Comparison of ENCODE assay signal across 8 cellular contexts in genomic region chr17:7843536-7844291, GRCh38. TPM values are rescaled to one million over a fixed set of nuclear protein-coding genes. Genes with fewer than 3 reads are reported as not detected.
DNase-seq lines count a peak whose midpoint lies in the region; ATAC-seq and TF ChIP-seq lines count a peak whose summit lies in the region.

No MANE protein-coding gene starts in this region.

- peak overlapping the region; percentile 66 for H3K4ac ChIP-seq in trophoblast cell (ENCODE audit: low read depth, low read length)

- H3K4me1 Mint-ChIP-seq in Calu3 (ENCODE audit: low read depth, unreplicated experiment) (peaks cover 28% of the 10 kb centered on the region), T-cell (peaks cover 47 to 64% (median 58%) of the 10 kb centered on the region in 3 donors)

- H3K79me2 ChIP-seq in GM23248 (ENCODE audit: insufficient read depth), result peaks cover 47% of the 10 kb centered on the region
- peaks cover 30% of the 10 kb centered on the region for H3K79me2 ChIP-seq in trophoblast cell (ENCODE audit: control insufficient read depth, insufficient read depth, low read length, poor library complexity)

- intact Hi-C loops in Calu3 (cut with micrococcal nuclease; ENCODE audit: unreplicated experiment), result loop anchor here (2.0 kb wide), 1 partner anchor 13 kb away; the partner anchor contains the start of gene NAA38
- intact Hi-C loops in cardiac septum (cut with DNase I), result loop anchor here (2.0 to 5.0 kb wide), 3 partner anchors 13 to 309 kb away; partner anchors contain the start of genes CHD3, NAA38 and PER1
- intact Hi-C loops in thyroid gland (cut with DNase I), result loop anchor here (10.0 kb wide), 1 partner anchor 301 kb away; no protein-coding TSS in a partner anchor

- H2BK12ac ChIP-seq in trophoblast cell (ENCODE audit: low read length), result peak overlapping the region; percentile 47

- H3K36me3 ChIP-seq in GM23248 (ENCODE audit: low read depth), result no peaks in the 10 kb centered on the region
- H3K36me3 ChIP-seq in adipocyte (ENCODE audit: control insufficient read depth, insufficient read depth, low read length, severe bottlenecking), result peaks cover 10% of the 10 kb centered on the region
- H3K36me3 ChIP-seq in trophoblast cell (ENCODE audit: control insufficient read depth in 1 of 2, insufficient read depth in 2 of 2, low read length in 2 of 2), result peaks cover 39 to 45% of the 10 kb centered on the region in 2 experiments
- H3K36me3 ChIP-seq in thyroid gland, result peaks cover 33 to 34% of the 10 kb centered on the region in 2 donors

- H4K20me1 ChIP-seq in GM23248 (ENCODE audit: insufficient read depth), result no peaks in the 10 kb centered on the region

- peak overlapping the region; percentile 93 for H2BK120ac ChIP-seq in trophoblast cell (ENCODE audit: insufficient read depth, low read length, poor library complexity)

- H3K23ac ChIP-seq in trophoblast cell (ENCODE audit: low read length), result no peak overlapping the region

- no peaks in the 10 kb centered on the region for H3K9me2 ChIP-seq in GM23248 (ENCODE audit: insufficient read depth)

- H3K9me3 Mint-ChIP-seq in Calu3 (ENCODE audit: low read depth, unreplicated experiment), result no peaks in the 10 kb centered on the region
- no peaks in the 10 kb centered on the region for H3K9me3 Mint-ChIP-seq in T-cell

- H3F3A ChIP-seq in GM23248 (ENCODE audit: insufficient read depth), result peaks cover 18% of the 10 kb centered on the region

- H3K4me1 ChIP-seq in GM23248 (ENCODE audit: insufficient read depth) (peaks cover 7% of the 10 kb centered on the region; the same call in 1 of the 2 replicates), adipocyte (ENCODE audit: control insufficient read depth, insufficient read depth, low read length) (peaks cover 36% of the 10 kb centered on the region), trophoblast cell (ENCODE audit: control insufficient read depth in 1 of 2, insufficient read depth in 2 of 2, low read length in 2 of 2) (peaks cover 27 to 28% of the 10 kb centered on the region in 2 experiments), thyroid gland (peaks cover 22 to 27% of the 10 kb centered on the region in 2 donors)

- H3K4me3 Mint-ChIP-seq in Calu3 (ENCODE audit: low read depth, unreplicated experiment) (peak overlapping the region; percentile 96), T-cell (peak overlapping the region; percentile 87 to 100 (median 94))

- H3K9me3 ChIP-seq in GM23248 (ENCODE audit: low read depth) (no peaks in the 10 kb centered on the region), adipocyte (ENCODE audit: control insufficient read depth, low read length) (no peaks in the 10 kb centered on the region), trophoblast cell (ENCODE audit: insufficient read depth, low read depth, low read length) (peaks cover 3% of the 10 kb centered on the region), thyroid gland (no peaks in the 10 kb centered on the region)

- H3K9ac ChIP-seq in GM23248, result peak overlapping the region; percentile 97
- peak overlapping the region; percentile 96 for H3K9ac ChIP-seq in adipocyte (ENCODE audit: low read length)
- peak overlapping the region; percentile 78 for H3K9ac ChIP-seq in trophoblast cell (ENCODE audit: low read length)

- H3K18ac ChIP-seq in trophoblast cell (ENCODE audit: low read length), result peak overlapping the region; percentile 87

- H3K27me3 Mint-ChIP-seq in Calu3 (ENCODE audit: unreplicated experiment) (no peaks in the 10 kb centered on the region), T-cell (no peaks in the 10 kb centered on the region)

- H3K36me3 Mint-ChIP-seq in Calu3 (ENCODE audit: insufficient read depth, unreplicated experiment) (peaks cover 86% of the 10 kb centered on the region), T-cell (peaks cover 3% of the 10 kb centered on the region)

- H2AFZ ChIP-seq in GM23248, result peak overlapping the region; percentile 40
- H2AFZ ChIP-seq in trophoblast cell (ENCODE audit: insufficient read depth, low read length, poor library complexity), result no peak overlapping the region

- H3K27ac ChIP-seq in GM23248 (peak overlapping the region; percentile 99), trophoblast cell (ENCODE audit: low read depth, low read length) (peak overlapping the region; percentile 99), thyroid gland (peak overlapping the region; percentile 95 to 98 (median 97))

- H4K91ac ChIP-seq in trophoblast cell (ENCODE audit: low read depth, low read length), result peak overlapping the region; percentile 86

- 0 to 1% methylated on average over 43 to 61 of the region's 61 CpGs for WGBS in GM23248 (ENCODE audit: low coverage in 1 of 2, low lambda C conversion rate in 2 of 2, missing lambda C conversion rate in 2 of 2), 2 experiments
- no CpG with 5 or more reads among the region's 61 CpGs for WGBS in trophoblast cell (ENCODE audit: extremely low coverage, insufficient coverage, insufficient read length)
- 0 to 1% methylated on average over 44 to 47 of the region's 61 CpGs for WGBS in thyroid gland, 2 donors

- peak overlapping the region; percentile 75 for H4K8ac ChIP-seq in trophoblast cell (ENCODE audit: low read depth, low read length)

- CTCF ChIA-PET in Calu3 (lab: Charles Lee) (interaction anchor here (1.6 to 1.8 kb wide), 2 partner anchors 9 to 100 kb away, joined by 4 to 7 read pairs; no protein-coding TSS in a partner anchor), T-cell (lab: Charles Lee) (interaction anchor here (0.6 to 0.7 kb wide), 2 partner anchors 9 to 20 kb away, joined by 3 read pairs; no protein-coding TSS in a partner anchor)

- H3K4me3 ChIP-seq in GM23248, result peak overlapping the region; percentile 79
- H3K4me3 ChIP-seq in adipocyte (ENCODE audit: low read length), result peak overlapping the region; percentile 95
- peak overlapping the region; percentile 77 for H3K4me3 ChIP-seq in trophoblast cell (ENCODE audit: low read depth, low read length)
- peak overlapping the region; percentile 63 to 77 (median 67) for H3K4me3 ChIP-seq in thyroid gland (replicated peaks in 1 of 3)

- no TSS peak for BruUV-seq in Calu3 (replicated peaks; lab: Mats Ljungman, UMichigan)

- H3K27ac Mint-ChIP-seq in Calu3 (ENCODE audit: unreplicated experiment) (peak overlapping the region; percentile 97), T-cell (peak overlapping the region; percentile 96 to 98)

- peak overlapping the region; percentile 96 for H3K14ac ChIP-seq in trophoblast cell (ENCODE audit: low read length)

- TF ChIP-seq CTCF in Calu3 (IDR thresholded peaks at IDR 0.05; ENCODE audit: unreplicated experiment) (no peak), thyroid gland (IDR thresholded peaks at IDR 0.05) (no peak)

- peak; percentile 35 to 44 (median 42) for ATAC-seq in T-cell (replicated peaks in 1 of 4)

- TF ChIP-seq POLR2A in thyroid gland (IDR thresholded peaks at IDR 0.05), result peak in 1 of 2 donors; percentile 64

- POLR2A ChIA-PET in T-cell (lab: Charles Lee), result interaction anchor here in 1 of 2 donors (0.8 to 1.8 kb wide), 3 partner anchors 9 to 13 kb away, joined by 3 to 7 read pairs (median 5); partner anchors contain the start of gene NAA38

- in situ Hi-C loops in GM23248 (cut with MboI), result no loop called here

- peak overlapping the region; percentile 81 for H4K12ac ChIP-seq in trophoblast cell (ENCODE audit: low read depth, low read length)

- H3K27me3 ChIP-seq in GM23248 (replicated peaks; ENCODE audit: insufficient read depth), result no peaks in the 10 kb centered on the region
- H3K27me3 ChIP-seq in adipocyte (replicated peaks; ENCODE audit: control insufficient read depth, insufficient read depth, low read length), result no peaks in the 10 kb centered on the region
- H3K27me3 ChIP-seq in trophoblast cell (ENCODE audit: insufficient read depth, low read length), result no peaks in the 10 kb centered on the region
- no peaks in the 10 kb centered on the region for H3K27me3 ChIP-seq in thyroid gland

- peak; percentile 80 for DNase-seq in Calu3
- DNase-seq in GM23248, result peak; percentile 94
- peak; percentile 48 for DNase-seq in NCI-H1048 (lab: John Stamatoyannopoulos, UW)
- DNase-seq in T-cell, result peak; percentile 60 to 95 (median 93)
- peak; percentile 89 for DNase-seq in adipocyte (ENCODE audit: low read depth)
- peak; percentile 92 for DNase-seq in cardiac septum (ENCODE audit: low spot score)
- peak; percentile 87 to 90 for DNase-seq in trophoblast cell
- DNase-seq in thyroid gland, result peak; percentile 88 to 90

- H3K4me2 ChIP-seq in GM23248 (ENCODE audit: unreplicated experiment) (peak overlapping the region; percentile 100), trophoblast cell (ENCODE audit: low read length) (peak overlapping the region; percentile 98)

- H2AK5ac ChIP-seq in trophoblast cell (ENCODE audit: low read length), result peak overlapping the region; percentile 90

- peaks cover 35% of the 10 kb centered on the region for H3K79me1 ChIP-seq in trophoblast cell (ENCODE audit: low read length)

- peak overlapping the region; percentile 97 for H2BK5ac ChIP-seq in trophoblast cell (ENCODE audit: low read depth, low read length, poor library complexity)

RNA-seq across cellular contexts. Expression of gene KDM6B, which starts 9.7 kb away (rescaled TPM):
- 29.0 and 37.3 TPM in 2 replicates for total RNA-seq in Calu3 (2022)
- 0.76 and 1.3 TPM in 2 replicates for total RNA-seq in GM23248 (2014; rRNA removed; shearing (Covaris generic))
- 1.6 and 2.3 TPM in 2 replicates for polyA plus RNA-seq in GM23248 (2016; fragmentation: Nextera tagmentation; extraction: Ambion mirVana)
- total RNA-seq in T-cell, result 100 to 1,000 TPM in 3 of 5 donors, 10 to 100 TPM in 2; 87.3 to 180 (median 108) TPM
- 22.1 TPM for total RNA-seq in cardiac septum
- 34.8 and 36.0 TPM in 2 replicates for polyA plus RNA-seq in trophoblast cell (2013)
- 10 to 100 TPM in 2 of 4 donors, 1 to 10 TPM in 2; 4.8 to 14.4 (median 10.4) TPM for total RNA-seq in thyroid gland

RNA-seq across cellular contexts. Expression of gene TMEM88, which starts 11.2 kb away (rescaled TPM):
- total RNA-seq in Calu3 (2022) (2.9 and 3.6 TPM in 2 replicates), T-cell (10 to 100 TPM in 2 of 5 donors, 1 to 10 TPM in 3; 5.8 to 27.1 (median 8.4) TPM), cardiac septum (14.7 TPM), thyroid gland (10 to 100 TPM; 12.3 to 39.5 (median 18.4) TPM)
- total RNA-seq in GM23248 (2014; rRNA removed; shearing (Covaris generic)), result not detected in 2 replicates
- 0.23 TPM in 1 of 2 replicates, not detected in the other for polyA plus RNA-seq in GM23248 (2016; fragmentation: Nextera tagmentation; extraction: Ambion mirVana)
- 23.8 and 25.6 TPM in 2 replicates for polyA plus RNA-seq in trophoblast cell (2013)

RNA-seq across cellular contexts. Expression of gene NAA38, which starts 13.6 kb away (rescaled TPM):
- total RNA-seq in Calu3 (2022) (36.3 and 36.6 TPM in 2 replicates), T-cell (10 to 100 TPM; 15.8 to 40.6 (median 33.6) TPM), cardiac septum (68.8 TPM), thyroid gland (100 to 1,000 TPM in 2 of 4 donors, 10 to 100 TPM in 2; 24.6 to 180 (median 79.6) TPM)
- 70.4 and 71.5 TPM in 2 replicates for total RNA-seq in GM23248 (2014; rRNA removed; shearing (Covaris generic))
- 185 and 196 TPM in 2 replicates for polyA plus RNA-seq in GM23248 (2016; fragmentation: Nextera tagmentation; extraction: Ambion mirVana)
- 73.2 and 77.1 TPM in 2 replicates for polyA plus RNA-seq in trophoblast cell (2013)

RNA-seq across cellular contexts. Expression of gene CYB5D1, which starts 14.1 kb away (rescaled TPM):
- total RNA-seq in Calu3 (2022) (8.0 and 8.4 TPM in 2 replicates), T-cell (10 to 100 TPM in 2 of 5 donors, 1 to 10 TPM in 3; 5.5 to 12.4 (median 8.4) TPM), cardiac septum (12.2 TPM), thyroid gland (10 to 100 TPM; 14.9 to 29.5 (median 23.5) TPM)
- total RNA-seq in GM23248 (2014; rRNA removed; shearing (Covaris generic)), result 11.0 and 20.6 TPM in 2 replicates
- polyA plus RNA-seq in GM23248 (2016; fragmentation: Nextera tagmentation; extraction: Ambion mirVana), result 8.6 and 9.9 TPM in 2 replicates
- polyA plus RNA-seq in trophoblast cell (2013), result 5.2 and 5.7 TPM in 2 replicates

RNA-seq across cellular contexts. Expression of gene CHD3, which starts 44.9 kb away (rescaled TPM):
- total RNA-seq in Calu3 (2022), result 108 and 116 TPM in 2 replicates
- total RNA-seq in GM23248 (2014; rRNA removed; shearing (Covaris generic)), result 56.5 and 73.6 TPM in 2 replicates
- polyA plus RNA-seq in GM23248 (2016; fragmentation: Nextera tagmentation; extraction: Ambion mirVana), result 14.0 and 16.0 TPM in 2 replicates
- 100 to 1,000 TPM; 250 to 331 (median 274) TPM for total RNA-seq in T-cell
- total RNA-seq in cardiac septum, result 14.2 TPM
- 38.1 and 38.8 TPM in 2 replicates for polyA plus RNA-seq in trophoblast cell (2013)
- 100 to 1,000 TPM in 1 of 4 donors, 10 to 100 TPM in 3; 78.9 to 117 (median 91.4) TPM for total RNA-seq in thyroid gland

Comparison
In these comparisons a context has a peak if more than half of its experiments do, and no peak if none do; other contexts are left out.
1. Peak in every context shown above with its lines: DNase-seq, ATAC-seq, H3K4me3 ChIP-seq and H3K27ac ChIP-seq.